8 cellular contexts compared by ENCODE assay signal in genomic region chr4:98658287-98659105, GRCh38. TPM values are rescaled to one million over a fixed set of nuclear protein-coding genes. Genes with fewer than 3 reads are reported as not detected.
DNase-seq lines count a peak whose midpoint lies in the region; ATAC-seq and TF ChIP-seq lines count a peak whose summit lies in the region.

TSS of gene TSPAN5 (minus strand) at chr4:98658611.

- no peak within 1 kb of the TSS for H2BK15ac ChIP-seq in H9 (ENCODE audit: low read depth, low read length)

- H3K79me1 ChIP-seq in H9 (ENCODE audit: insufficient read depth, low read depth, low read length, poor library complexity, severe bottlenecking): no peaks in the 10 kb centered on the region

- no peaks in the 10 kb centered on the region for H3K36me3 ChIP-seq in heart right ventricle

- ATAC-seq in T-helper 17 cell (peak; percentile 81), heart right ventricle (peak; percentile 90 to 97 (median 94))

- H3K36me3 Mint-ChIP-seq in H9 (ENCODE audit: insufficient read depth in 1 of 3, low read depth in 3 of 3): peaks cover 0 to 2% (median 2%) of the 10 kb centered on the region in 3 experiments; a peak in 2 of 7 replicates
- H3K36me3 Mint-ChIP-seq in T-helper 17 cell (ENCODE audit: low read depth): peaks cover 5% of the 10 kb centered on the region
- no peaks in the 10 kb centered on the region for H3K36me3 Mint-ChIP-seq in type B pancreatic cell

- no peak within 1 kb of the TSS for H2AK5ac ChIP-seq in H9 (ENCODE audit: insufficient read length, low read length)

- intact Hi-C loops in heart right ventricle (cut with DNase I): loop anchor here in 6 of 10 donors (2.0 to 10.0 kb wide), 6 partner anchors 184 to 524 kb away; partner anchors contain the start of gene EIF4E (in 1 of the 6)
- intact Hi-C loops in posterior vena cava (cut with DNase I): no loop called here

- no CpG with 5 or more reads among the region's 113 CpGs for WGBS in H9 (ENCODE audit: extremely low coverage, insufficient read length, low lambda C conversion rate)
- 0% methylated on average over 91 to 113 of the region's 113 CpGs for WGBS in heart right ventricle, 2 donors

- no peak within 1 kb of the TSS for H3K4ac ChIP-seq in H9 (ENCODE audit: low read depth, low read length)

- H4K20me1 ChIP-seq in H9 (ENCODE audit: control insufficient read depth, insufficient read depth, insufficient read length): no peaks in the 10 kb centered on the region

- H3K9me3 Mint-ChIP-seq in H9 (peaks cover 3 to 6% of the 10 kb centered on the region in 2 experiments), type B pancreatic cell (no peaks in the 10 kb centered on the region)

- H3K14ac ChIP-seq in H9 (ENCODE audit: insufficient read depth, low read length): peak within 1 kb of the TSS; percentile 56; the same call in 1 of the 2 replicates

- H3K27ac ChIP-seq in H9 (ENCODE audit: insufficient read length, low read depth, low read length): no peak within 1 kb of the TSS
- peak within 1 kb of the TSS in 9 of 10 donors; percentile 44 to 84 (median 68) for H3K27ac ChIP-seq in heart right ventricle

- no peak within 1 kb of the TSS for H4K8ac ChIP-seq in H9 (replicated peaks; ENCODE audit: insufficient read length, low read depth, low read length)

- no peak within 1 kb of the TSS for H2BK20ac ChIP-seq in H9 (ENCODE audit: low read depth, low read length, poor library complexity, severe bottlenecking)

- peaks cover 21% of the 10 kb centered on the region for H3K23me2 ChIP-seq in H9 (ENCODE audit: insufficient read length, low read depth, low read length, poor library complexity, severe bottlenecking)

- H3K4me3 ChIP-seq in heart right ventricle: peak within 1 kb of the TSS; percentile 37 to 91 (median 72)

- H3K4me1 Mint-ChIP-seq in H9 (peaks cover 62 to 63% of the 10 kb centered on the region in 2 experiments), T-helper 17 cell (peaks cover 73% of the 10 kb centered on the region), type B pancreatic cell (ENCODE audit: unreplicated experiment) (peaks cover 36% of the 10 kb centered on the region)

- H3K23ac ChIP-seq in H9 (ENCODE audit: insufficient read length, low read depth, low read length): no peak within 1 kb of the TSS

- peak within 1 kb of the TSS; percentile 91 for H3K4me2 ChIP-seq in H9 (ENCODE audit: insufficient read depth, insufficient read length, low read length)

- H3K27me3 ChIP-seq in H9 (ENCODE audit: insufficient read depth, low read length) (peaks cover 5% of the 10 kb centered on the region; the same call in 1 of the 2 replicates), heart right ventricle (peaks cover 0 to 36% (median 0%) of the 10 kb centered on the region in 7 donors)

- H3K56ac ChIP-seq in H9 (ENCODE audit: insufficient read length, low read depth, low read length): no peak within 1 kb of the TSS

- DNase-seq in GM03348 (ENCODE audit: low spot score) (peak; percentile 96), H9 (peak; percentile 84), M059J (ENCODE audit: low read depth) (peak; percentile 81), T-helper 17 cell (peak; percentile 76 to 80 (median 76)), amniotic epithelial cell (ENCODE audit: low read depth) (peak; percentile 63), heart right ventricle (peak; percentile 69 to 82), posterior vena cava (ENCODE audit: low spot score) (peak; percentile 89), type B pancreatic cell (ENCODE audit: extremely low spot score, unreplicated experiment) (peak; percentile 84)

- H3K27me3 Mint-ChIP-seq in H9 (ENCODE audit: low read depth): peaks cover 58% of the 10 kb centered on the region
- H3K27me3 Mint-ChIP-seq in T-helper 17 cell: no peaks in the 10 kb centered on the region
- peaks cover 41% of the 10 kb centered on the region for H3K27me3 Mint-ChIP-seq in type B pancreatic cell

- no peaks in the 10 kb centered on the region; the same call in 1 of the 2 replicates for H3K79me2 ChIP-seq in H9 (ENCODE audit: insufficient read depth, low read length)

- peak within 1 kb of the TSS in 2 of 3 experiments; percentile 65 to 68; a peak in 5 of 7 replicates for H3K27ac Mint-ChIP-seq in H9
- peak within 1 kb of the TSS; percentile 97 for H3K27ac Mint-ChIP-seq in T-helper 17 cell
- peak within 1 kb of the TSS; percentile 64 for H3K27ac Mint-ChIP-seq in type B pancreatic cell

- TF ChIP-seq CTCF in H9 (conservative IDR thresholded peaks at IDR 0.05) (no peak), heart right ventricle (IDR thresholded peaks at IDR 0.05) (no peak), type B pancreatic cell (conservative IDR thresholded peaks at IDR 0.05) (no peak)

- no peak within 1 kb of the TSS for H2BK120ac ChIP-seq in H9 (ENCODE audit: low read depth, low read length, poor library complexity, severe bottlenecking)

- peaks cover 5% of the 10 kb centered on the region; the same call in 1 of the 2 replicates for H3K4me1 ChIP-seq in H9 (ENCODE audit: insufficient read depth, low read length)
- peaks cover 5 to 54% (median 19%) of the 10 kb centered on the region in 9 donors for H3K4me1 ChIP-seq in heart right ventricle

- H3K18ac ChIP-seq in H9 (ENCODE audit: insufficient read length, low read depth, low read length): peak within 1 kb of the TSS; percentile 60

- H3K9ac ChIP-seq in H9 (ENCODE audit: extremely low read depth, insufficient read length, low read length): peak within 1 kb of the TSS; percentile 52

- H2AFZ ChIP-seq in H9 (ENCODE audit: low read length): no peak within 1 kb of the TSS

- H3T11ph ChIP-seq in H9 (ENCODE audit: low read length): no peak within 1 kb of the TSS

- no peak within 1 kb of the TSS for H4K91ac ChIP-seq in H9 (ENCODE audit: insufficient read length, low read depth, low read length)

- H3K4me3 Mint-ChIP-seq in H9: peak within 1 kb of the TSS; percentile 75 to 98
- peak within 1 kb of the TSS; percentile 100 for H3K4me3 Mint-ChIP-seq in T-helper 17 cell
- H3K4me3 Mint-ChIP-seq in type B pancreatic cell: peak within 1 kb of the TSS; percentile 93

- H2BK5ac ChIP-seq in H9 (ENCODE audit: insufficient read length, low read length): no peak within 1 kb of the TSS

- no peak within 1 kb of the TSS for H2BK12ac ChIP-seq in H9 (ENCODE audit: insufficient read length, low read depth, low read length)

- no peak within 1 kb of the TSS for H4K5ac ChIP-seq in H9 (ENCODE audit: insufficient read length, low read depth, low read length)

- H3K9me3 ChIP-seq in H9 (ENCODE audit: control insufficient read depth, low read depth, low read length): no peaks in the 10 kb centered on the region
- H3K9me3 ChIP-seq in T-helper 17 cell (ENCODE audit: control insufficient read depth, low read length, poor library complexity, severe bottlenecking): no peaks in the 10 kb centered on the region
- H3K9me3 ChIP-seq in heart right ventricle: no peaks in the 10 kb centered on the region

RNA-seq across cellular contexts. Expression of gene TSPAN5, which starts in this region (rescaled TPM):
- total RNA-seq in H9 (2021): 6.4 and 7.0 TPM in 2 replicates
- 27.7 and 39.0 TPM in 2 replicates for total RNA-seq in M059J (2014; rRNA removed; shearing (Covaris generic))
- 10 to 100 TPM; 11.8 to 15.2 TPM for total RNA-seq in T-helper 17 cell
- total RNA-seq in heart right ventricle: 1 to 10 TPM in 9 of 10 donors, under 1 TPM in 1; 0.85 to 6.7 (median 4.4) TPM
- 1 to 10 TPM in 1 of 2 donors, under 1 TPM in 1; 0.88 to 3.2 TPM for polyA plus RNA-seq in heart right ventricle
- total RNA-seq in posterior vena cava: 1 to 10 TPM; 3.5 to 5.3 TPM
- 26.9 and 33.8 TPM in 2 replicates for total RNA-seq in type B pancreatic cell (ENCODE audit: low replicate concordance)

Comparison
In these comparisons a context has a peak if more than half of its experiments do, and no peak if none do; other contexts are left out.
1. intact Hi-C loops: an anchor here in heart right ventricle (2.0 to 10.0 kb wide); none called in posterior vena cava.